In the genomic region with DNA sequence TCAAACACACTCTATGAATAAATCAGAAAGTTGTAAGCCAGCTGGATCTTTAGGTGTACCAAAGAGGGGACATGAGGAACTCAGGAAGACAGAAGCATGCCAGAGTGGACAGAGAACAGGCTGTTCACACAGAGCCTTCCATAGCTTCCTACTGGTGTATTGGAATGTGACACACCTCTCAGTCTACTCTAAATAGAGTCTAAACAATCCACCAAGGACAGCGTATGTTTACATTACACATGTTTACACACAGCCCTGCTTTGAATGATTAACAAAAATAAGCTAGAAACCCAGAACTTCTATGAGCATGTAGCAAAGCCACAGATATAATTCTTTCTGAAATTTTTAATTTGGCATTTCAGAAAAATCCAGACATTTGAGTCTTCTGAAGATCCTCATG, we compare ENCODE assay signal across 21 cellular contexts.
A peak's percentile ranks its signal among the peaks of the same experiment; 100 is the strongest.
DNase-seq lines count a peak whose midpoint lies in the region; ATAC-seq, FAIRE-seq and TF ChIP-seq lines count a peak whose summit lies in the region.
"Had no signal": no experiment of that assay in that cellular context is flagged by ENCODE, and none has a peak within 500 bp of the region (broad histone marks: within the 10 kb centered on the region; RNA-seq: fewer than 3 reads in every experiment).

No MANE protein-coding gene starts in this region.

- H2AFZ ChIP-seq in HepG2 (ENCODE audit: low read length): no peak overlapping the region

- TF ChIP-seq RAD21 in HepG2 (CRISPR knock-in tag; IDR thresholded peaks at IDR 0.05): no peak

- no TSS peak for BruUV-seq in HepG2 (replicated peaks; lab: Mats Ljungman, UMichigan)

- CTCF ChIA-PET in HepG2 (lab: Yijun Ruan, JAX; ENCODE audit: low intra/inter-chr PET ratio, low total read pairs): no interaction called here

- 8% methylated on average over 1 of the region's 1 CpG for WGBS in HepG2 (ENCODE audit: low lambda C conversion rate)
- 10 to 22% methylated on average over 1 of the region's 1 CpG for WGBS in pancreas, 2 donors

- intact Hi-C loops in HepG2 (cut with micrococcal nuclease; ENCODE audit: unreplicated experiment) (no loop called here), pancreas (cut with DNase I) (no loop called here)

- TF ChIP-seq EP300 in HepG2 (IDR thresholded peaks at IDR 0.05; ENCODE audit: low read depth in 2 of 2, low read length in 2 of 2) (no peak), HepG2 (CRISPR knock-in tag; IDR thresholded peaks at IDR 0.05; ENCODE audit: borderline replicate concordance) (no peak)

- H3K36me3 ChIP-seq in HepG2 (replicated peaks in 1 of 2; ENCODE audit: control insufficient read depth in 1 of 2, insufficient read depth in 2 of 2, low read length in 2 of 2) (no peaks in the 10 kb centered on the region), pancreas (no peaks in the 10 kb centered on the region), H7 (replicated peaks; ENCODE audit: control insufficient read depth, insufficient read depth, low read length) (no peaks in the 10 kb centered on the region)

- H3K4me3 ChIP-seq in LNCaP clone FGC (ENCODE audit: low read depth, low read length): no peak overlapping the region
- no peak overlapping the region for H3K4me3 ChIP-seq in HepG2 (replicated peaks in 1 of 3; ENCODE audit: insufficient read depth in 1 of 3, low read depth in 2 of 3, low read length in 3 of 3)
- H3K4me3 ChIP-seq in pancreas: no peak overlapping the region
- H3K4me3 ChIP-seq in H7 (ENCODE audit: insufficient read depth, low read depth, low read length): no peak overlapping the region
- H3K4me3 ChIP-seq: K562 had no signal

- DNase-seq in DMS53 (lab: John Stamatoyannopoulos, UW) (peak; percentile 39), LNCaP clone FGC (ENCODE audit: low read depth) (peak; percentile 37), HepG2 (ENCODE audit: low spot score) (peak; percentile 36), pancreas (no peak), H7 (no peak), omental fat pad (ENCODE audit: low spot score) (no peak), iPS-NIHi11 (ENCODE audit: low spot score) (no peak)
- DNase-seq: ACHN, DND-41, HCEC 1CT, NCI-H1105 treated with DMSO at 0.1 percent for 48 hours, NCI-H1694, NCI-H2081 treated with DMSO at 0.1 percent for 48 hours, NCI-H510A, NCI-H82, RPMI8226 had no signal

- H3K4me1 ChIP-seq in HepG2 (ENCODE audit: insufficient read depth, low read length): peaks cover 11% of the 10 kb centered on the region
- H3K4me1 ChIP-seq in pancreas: peaks cover 0 to 5% (median 0%) of the 10 kb centered on the region in 3 donors

- POLR2A ChIA-PET in HepG2 (lab: Yijun Ruan, JAX): no interaction called here

- no peaks in the 10 kb centered on the region for H3K27me3 ChIP-seq in HepG2 (ENCODE audit: control insufficient read depth in 1 of 2, insufficient read depth in 2 of 2, low read length in 2 of 2)
- H3K27me3 ChIP-seq in pancreas: no peaks in the 10 kb centered on the region
- H3K27me3 ChIP-seq in H7 (ENCODE audit: control insufficient read depth, insufficient read depth, low read length): no peaks in the 10 kb centered on the region

- no peak for TF ChIP-seq POLR2A in HepG2 (IDR thresholded peaks at IDR 0.05; ENCODE audit: insufficient read depth in 1 of 2, low read depth in 2 of 2, low read length in 2 of 2)

- in situ Hi-C loops in HepG2 (cut with HindIII; ENCODE audit: extremely low pct_ligation_motif_present, low pct_unique_long_range_greater_than_20kb): loop anchor here (10.0 kb wide), 1 partner anchor 60 kb away; no protein-coding TSS in a partner anchor

- FAIRE-seq in HepG2 (lab: Jason Lieb, UNC) (no peak), pancreas (lab: Jason Lieb, UNC) (no peak)
- FAIRE-seq: HTR-8/SVneo, K562 had no signal

- ATAC-seq in HepG2: peak; percentile 100
- peak in 3 of 4 donors; percentile 43 to 88 (median 52) for ATAC-seq in pancreas
- no peak for ATAC-seq in GM21381 (IDR thresholded peaks at IDR 0.05; ENCODE audit: unreplicated experiment)
- ATAC-seq in omental fat pad (ENCODE audit: low FRiP score): no peak
- ATAC-seq: K562 had no signal

- no peaks in the 10 kb centered on the region for H4K20me1 ChIP-seq in HepG2 (ENCODE audit: insufficient read depth, low read length)

- H3K9me3 ChIP-seq in HepG2 (ENCODE audit: low read length) (no peaks in the 10 kb centered on the region), pancreas (no peaks in the 10 kb centered on the region)

- H3K9ac ChIP-seq in HepG2 (ENCODE audit: insufficient read depth, low read depth, low read length): no peak overlapping the region

- H3K27ac ChIP-seq in HepG2 (ENCODE audit: extremely low read length, insufficient read depth, low read length) (no peak overlapping the region), pancreas (no peak overlapping the region)
- H3K27ac ChIP-seq: C4-2B, HL-60 had no signal

- no peaks in the 10 kb centered on the region for H3K79me2 ChIP-seq in HepG2 (ENCODE audit: insufficient read depth, low read length)

- TF ChIP-seq CTCF in LNCaP clone FGC (IDR thresholded peaks at IDR 0.05; ENCODE audit: control insufficient read depth, extremely low read depth, insufficient read depth) (no peak), HepG2 (CRISPR knock-in tag; IDR thresholded peaks at IDR 0.05) (no peak), pancreas (IDR thresholded peaks at IDR 0.05) (no peak), omental fat pad (IDR thresholded peaks at IDR 0.05) (no peak)

- H3K4me2 ChIP-seq in HepG2 (ENCODE audit: low read depth, low read length): no peak overlapping the region

TF ChIP-seq in HepG2, 621 proteins besides CTCF, POLR2A, EP300 and RAD21:
- TF ChIP-seq TAF1 (CRISPR knock-in tag; IDR thresholded peaks at IDR 0.05) (no peak), BCL6 (CRISPR knock-in tag; IDR thresholded peaks at IDR 0.05) (no peak), DNMT1 (CRISPR knock-in tag; IDR thresholded peaks at IDR 0.05) (no peak), FOXA3 (CRISPR knock-in tag; IDR thresholded peaks at IDR 0.05) (peak; percentile 48; the same call in 1 of the 2 replicates), ZNF839 (CRISPR knock-in tag; IDR thresholded peaks at IDR 0.05; ENCODE audit: borderline replicate concordance) (no peak), TRIM24 (CRISPR knock-in tag; IDR thresholded peaks at IDR 0.05) (no peak), NCOA2 (CRISPR knock-in tag; IDR thresholded peaks at IDR 0.05) (no peak), IKZF1 (IDR thresholded peaks at IDR 0.05) (no peak), FOXP1 (IDR thresholded peaks at IDR 0.05) (no peak), FOXP1 (CRISPR knock-in tag; IDR thresholded peaks at IDR 0.05) (peak; percentile 57; the same call in 1 of the 2 replicates), FOXJ3 (CRISPR knock-in tag; IDR thresholded peaks at IDR 0.05; ENCODE audit: borderline replicate concordance) (no peak)
- TF ChIP-seq, protein P1, sequence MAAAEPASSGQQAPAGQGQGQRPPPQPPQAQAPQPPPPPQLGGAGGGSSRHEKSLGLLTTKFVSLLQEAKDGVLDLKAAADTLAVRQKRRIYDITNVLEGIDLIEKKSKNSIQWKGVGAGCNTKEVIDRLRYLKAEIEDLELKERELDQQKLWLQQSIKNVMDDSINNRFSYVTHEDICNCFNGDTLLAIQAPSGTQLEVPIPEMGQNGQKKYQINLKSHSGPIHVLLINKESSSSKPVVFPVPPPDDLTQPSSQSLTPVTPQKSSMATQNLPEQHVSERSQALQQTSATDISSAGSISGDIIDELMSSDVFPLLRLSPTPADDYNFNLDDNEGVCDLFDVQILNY (CRISPR knock-in tag; conservative IDR thresholded peaks at IDR 0.05): no peak

Comparison
In these comparisons a context has a peak if more than half of its experiments do, and no peak if none do; other contexts are left out.
1. DNase-seq: peak in DMS53 (single experiment), LNCaP clone FGC (single experiment) and HepG2 (single experiment); none in pancreas (0 of 6), H7 (single experiment), omental fat pad (single experiment) and iPS-NIHi11 (single experiment).
2. ATAC-seq: peak in HepG2 (single experiment) and pancreas (3 of 4); none in GM21381 (single experiment) and omental fat pad (single experiment).